Comparison of ENCODE assay signal across 1 cellular context in genomic region chr7:16484453-16485158, GRCh38.
TF ChIP-seq lines count a peak whose summit lies in the region.

No MANE protein-coding gene starts in this region.

TF ChIP-seq in HCT116, 20 proteins besides CTCF, POLR2A, EP300 and RAD21 (continued from another document):
- TF ChIP-seq REST (IDR thresholded peaks at IDR 0.05; ENCODE audit: low read depth): no peak
